ENCODE assay signal across 26 cellular contexts in the genomic region with DNA sequence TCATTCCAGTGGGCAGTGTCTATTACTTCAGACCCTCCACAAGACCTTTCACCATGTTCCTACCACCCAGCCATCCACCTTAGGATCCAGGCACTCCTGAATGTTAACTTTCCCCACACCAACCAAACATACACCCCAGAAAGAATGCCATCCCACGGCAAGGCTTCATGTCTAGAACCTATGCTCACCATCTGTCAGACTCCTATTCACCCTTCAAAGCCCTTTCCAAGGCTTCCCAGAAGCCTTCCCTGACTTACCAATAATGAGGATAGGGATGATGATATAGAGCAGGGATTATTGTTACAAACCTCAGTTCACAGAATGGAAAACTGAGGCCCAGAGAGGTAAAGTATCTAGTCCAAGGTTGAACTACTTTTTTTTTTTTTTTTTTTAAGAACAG.
"Had no signal": no experiment of that assay in that cellular context is flagged by ENCODE, and none has a peak within 500 bp of the region (broad histone marks: within the 10 kb centered on the region; RNA-seq: fewer than 3 reads in every experiment).

No MANE protein-coding gene starts in this region.

- H3K36me3 Mint-ChIP-seq: naive thymus-derived CD8-positive, alpha-beta T cell; neural progenitor cell; stimulated activated effector memory CD8-positive, alpha-beta T cell treated with anti-CD3 and anti-CD28 coated beads, Interleukin-12 subunit alpha, Interleukin-12 subunit beta, amount 100 ng/mL, for 72 hours; stimulated activated naive B cell treated with anti-CD40 and anti-IgM and Interleukin-4, amounts not matched to agents 10 μg/mL and 1 μg/mL and 100 μg/mL, for 72 hours had no signal

- H3K4me2 ChIP-seq: neural progenitor cell had no signal

- H3K27me3 Mint-ChIP-seq: stimulated activated naive CD8-positive, alpha-beta T cell treated with anti-CD3 and anti-CD28 coated beads, Interleukin-15, Interleukin-2, amounts not matched to agents 100 ng/mL and 50 ng/mL, for 24 hours had no signal

- H3K9ac ChIP-seq: neural progenitor cell had no signal

- DNase-seq: naive thymus-derived CD8-positive, alpha-beta T cell; occipital lobe; pancreas; retina; right lobe of liver; sigmoid colon; small intestine; stimulated activated CD4-positive, alpha-beta T cell treated with anti-CD3 and anti-CD28 coated beads, Interleukin-15, amount 100 ng/mL, for 24 hours; stimulated activated CD4-positive, alpha-beta T cell treated with anti-CD3 and anti-CD28 coated beads, Interleukin-2, amount 100 ng/mL, for 24 hours; stimulated activated CD4-positive, alpha-beta T cell treated with anti-CD3 and anti-CD28 coated beads, Interleukin-2, amount 100 ng/mL, for 48 hours; stimulated activated CD4-positive, alpha-beta T cell treated with anti-CD3 and anti-CD28 coated beads, Interleukin-4, amount 100 ng/mL, for 24 hours; stimulated activated naive B cell treated with anti-CD40 and anti-IgM and Interleukin-4, amounts not matched to agents 10 μg/mL and 1 μg/mL and 100 μg/mL, for 72 hours; stimulated activated naive CD4-positive, alpha-beta T cell treated with Interleukin-2 at 50 U/mL for 16 hours; stomach; thyroid gland; trophoblast cell; upper lobe of left lung had no signal

- H3K9me3 ChIP-seq: pancreas, prostate gland, right atrium auricular region, right lobe of liver, sigmoid colon, stomach, thoracic aorta, thyroid gland, tibial nerve, upper lobe of left lung, vagina had no signal

- H3K4me1 Mint-ChIP-seq: naive thymus-derived CD8-positive, alpha-beta T cell; nephron; neural progenitor cell; stimulated activated effector memory CD8-positive, alpha-beta T cell treated with anti-CD3 and anti-CD28 coated beads, Interleukin-12 subunit alpha, Interleukin-12 subunit beta, amount 100 ng/mL, for 72 hours; stimulated activated naive B cell treated with anti-CD40 and anti-IgM and Interleukin-4, amounts not matched to agents 10 μg/mL and 1 μg/mL and 100 μg/mL, for 72 hours had no signal

- ATAC-seq: naive thymus-derived CD8-positive, alpha-beta T cell; pancreas; right lobe of liver; stimulated activated effector memory CD8-positive, alpha-beta T cell treated with anti-CD3 and anti-CD28 coated beads, Interleukin-12 subunit alpha, Interleukin-12 subunit beta, amount 100 ng/mL, for 72 hours; stimulated activated naive B cell treated with anti-CD40 and anti-IgM and Interleukin-4, amounts not matched to agents 10 μg/mL and 1 μg/mL and 100 μg/mL, for 72 hours had no signal

- H3K27ac Mint-ChIP-seq: naive thymus-derived CD8-positive, alpha-beta T cell; nephron; neural progenitor cell; stimulated activated effector memory CD8-positive, alpha-beta T cell treated with anti-CD3 and anti-CD28 coated beads, Interleukin-12 subunit alpha, Interleukin-12 subunit beta, amount 100 ng/mL, for 72 hours; stimulated activated naive B cell treated with anti-CD40 and anti-IgM and Interleukin-4, amounts not matched to agents 10 μg/mL and 1 μg/mL and 100 μg/mL, for 72 hours; stimulated activated naive CD8-positive, alpha-beta T cell treated with anti-CD3 and anti-CD28 coated beads, Interleukin-15, Interleukin-2, amounts not matched to agents 100 ng/mL and 50 ng/mL, for 24 hours had no signal

- H2AFZ ChIP-seq: neural progenitor cell had no signal

- H3K9me3 Mint-ChIP-seq: naive thymus-derived CD8-positive, alpha-beta T cell; nephron; neural progenitor cell; stimulated activated effector memory CD8-positive, alpha-beta T cell treated with anti-CD3 and anti-CD28 coated beads, Interleukin-12 subunit alpha, Interleukin-12 subunit beta, amount 100 ng/mL, for 72 hours; stimulated activated naive B cell treated with anti-CD40 and anti-IgM and Interleukin-4, amounts not matched to agents 10 μg/mL and 1 μg/mL and 100 μg/mL, for 72 hours; stimulated activated naive CD8-positive, alpha-beta T cell treated with anti-CD3 and anti-CD28 coated beads, Interleukin-15, Interleukin-2, amounts not matched to agents 100 ng/mL and 50 ng/mL, for 24 hours had no signal

- H3K4me1 ChIP-seq: neural progenitor cell, pancreas, prostate gland, right atrium auricular region, sigmoid colon, stomach, tibial nerve, upper lobe of left lung, vagina had no signal

- H3K4me3 ChIP-seq: neural progenitor cell, pancreas, prostate gland, right atrium auricular region, right lobe of liver, sigmoid colon, stomach, thoracic aorta, thyroid gland, tibial nerve, upper lobe of left lung, vagina had no signal

- H3K36me3 ChIP-seq: neural progenitor cell, pancreas, prostate gland, right atrium auricular region, right lobe of liver, sigmoid colon, stomach, thoracic aorta, thyroid gland, tibial nerve, upper lobe of left lung, vagina had no signal

- H3K27me3 ChIP-seq: neural progenitor cell, pancreas, right atrium auricular region, right lobe of liver, sigmoid colon, thyroid gland, upper lobe of left lung, vagina had no signal

- H3K27ac ChIP-seq: neural progenitor cell, pancreas, prostate gland, right atrium auricular region, right lobe of liver, sigmoid colon, stomach, thoracic aorta, thyroid gland, tibial nerve, upper lobe of left lung, vagina had no signal

- H3K4me3 Mint-ChIP-seq: naive thymus-derived CD8-positive, alpha-beta T cell; nephron; neural progenitor cell; stimulated activated effector memory CD8-positive, alpha-beta T cell treated with anti-CD3 and anti-CD28 coated beads, Interleukin-12 subunit alpha, Interleukin-12 subunit beta, amount 100 ng/mL, for 72 hours; stimulated activated naive B cell treated with anti-CD40 and anti-IgM and Interleukin-4, amounts not matched to agents 10 μg/mL and 1 μg/mL and 100 μg/mL, for 72 hours; stimulated activated naive CD8-positive, alpha-beta T cell treated with anti-CD3 and anti-CD28 coated beads, Interleukin-15, Interleukin-2, amounts not matched to agents 100 ng/mL and 50 ng/mL, for 24 hours had no signal
